28 cellular contexts compared by ENCODE assay signal in genomic region chr22:40718250-40719204, GRCh38. TPM values are rescaled to one million over a fixed set of nuclear protein-coding genes. Genes with fewer than 3 reads are reported as not detected.
DNase-seq lines count a peak whose midpoint lies in the region; ATAC-seq, FAIRE-seq and TF ChIP-seq lines count a peak whose summit lies in the region.
"Had no signal": no experiment of that assay in that cellular context is flagged by ENCODE, and none has a peak within 500 bp of the region (broad histone marks: within the 10 kb centered on the region; RNA-seq: fewer than 3 reads in every experiment).

No MANE protein-coding gene starts in this region.

- H3K9me3 ChIP-seq in HepG2 (ENCODE audit: low read length) (no peaks in the 10 kb centered on the region), right lobe of liver (no peaks in the 10 kb centered on the region), H1 (ENCODE audit: insufficient read depth in 2 of 2, low read depth in 1 of 2, low read length in 1 of 2) (no peaks in the 10 kb centered on the region), upper lobe of left lung (no peaks in the 10 kb centered on the region)
- H3K9me3 ChIP-seq: left ventricle myocardium inferior, tibial nerve had no signal

- H3K27me3 ChIP-seq in HepG2 (ENCODE audit: control insufficient read depth in 1 of 2, insufficient read depth in 2 of 2, low read length in 2 of 2) (peaks cover 0 to 4% of the 10 kb centered on the region in 2 experiments; a peak in 2 of 5 replicates), right lobe of liver (no peaks in the 10 kb centered on the region), H1 (replicated peaks in 1 of 4; ENCODE audit: control insufficient read depth in 3 of 4, extremely low read depth in 1 of 4, insufficient read depth in 3 of 4, low read length in 3 of 4) (no peaks in the 10 kb centered on the region), upper lobe of left lung (no peaks in the 10 kb centered on the region)
- H3K27me3 ChIP-seq: tibial nerve had no signal

- H2BK120ac ChIP-seq in H1 (replicated peaks; ENCODE audit: low read depth, low read length): no peak overlapping the region

- H3K9ac ChIP-seq in HepG2 (ENCODE audit: insufficient read depth, low read depth, low read length): no peak overlapping the region
- no peak overlapping the region for H3K9ac ChIP-seq in H1 (replicated peaks in 1 of 4; ENCODE audit: extremely low read depth in 1 of 4, low read depth in 3 of 4, low read length in 3 of 4)

- H3K18ac ChIP-seq in H1 (ENCODE audit: extremely low read depth, low read length): no peak overlapping the region

- H3K79me2 ChIP-seq in HepG2 (ENCODE audit: insufficient read depth, low read length): no peaks in the 10 kb centered on the region
- H3K79me2 ChIP-seq in H1 (ENCODE audit: control insufficient read depth in 1 of 2, insufficient read depth in 2 of 2, low read length in 2 of 2): no peaks in the 10 kb centered on the region

- TF ChIP-seq CTCF in HepG2 (CRISPR knock-in tag; IDR thresholded peaks at IDR 0.05): no peak
- TF ChIP-seq CTCF in right lobe of liver (IDR thresholded peaks at IDR 0.05): no peak
- no peak for TF ChIP-seq CTCF in H1 (IDR thresholded peaks at IDR 0.05; ENCODE audit: control extremely low read depth in 1 of 3, insufficient read depth in 1 of 3, low read depth in 1 of 3, low read length in 3 of 3)
- no peak for TF ChIP-seq CTCF in upper lobe of left lung (IDR thresholded peaks at IDR 0.05)

- intact Hi-C loops in HepG2 (cut with micrococcal nuclease; ENCODE audit: unreplicated experiment) (loop anchor here (5.0 kb wide), 1 partner anchor 36 kb away; no protein-coding TSS in a partner anchor), right lobe of liver (cut with DNase I) (no loop called here)

- no peak overlapping the region for H3K4me2 ChIP-seq in HepG2 (ENCODE audit: low read depth, low read length)
- no peak overlapping the region for H3K4me2 ChIP-seq in H1 (ENCODE audit: insufficient read depth in 1 of 2, low read depth in 2 of 2, low read length in 2 of 2)

- DNase-seq in HepG2 (ENCODE audit: low spot score) (no peak), right lobe of liver (no peak), NCI-H2196 (lab: John Stamatoyannopoulos, UW; ENCODE audit: unreplicated experiment) (peak; percentile 26), H1 (ENCODE audit: low read depth in 1 of 2, low spot score in 2 of 2) (no peak), upper lobe of left lung (no peak), HUDEP-2 (lab: John Stamatoyannopoulos, UW; ENCODE audit: unreplicated experiment in 76 of 76) (no peak), NCI-H510A treated with DMSO at 0.1 percent for 48 hours (lab: John Stamatoyannopoulos, UW) (no peak), EL (no peak)
- DNase-seq: activated CD4-positive, alpha-beta T cell treated with anti-CD3 and anti-CD28 coated beads, Interleukin-2, amount 10 ng/mL, durations not matched to agents 24 days and 14 days; activated naive CD4-positive, alpha-beta T cell treated with anti-CD3 and anti-CD28 coated beads, Interleukin-2, amount 10 ng/mL, durations not matched to agents 7 days and 5 days; amygdala; effector CD8-positive, alpha-beta T cell; GF-D8; left ventricle myocardium inferior; naive B cell; NCI-H1105; NCI-H2081; NCI-H526; nucleus accumbens; SW 1271; T1000; WERI-Rb-1 had no signal

- H4K5ac ChIP-seq in H1 (ENCODE audit: insufficient read length, low read depth, low read length): no peak overlapping the region

- TF ChIP-seq POLR2A in HepG2 (IDR thresholded peaks at IDR 0.05; ENCODE audit: insufficient read depth in 1 of 2, low read depth in 2 of 2, low read length in 2 of 2): no peak
- TF ChIP-seq POLR2A in right lobe of liver (IDR thresholded peaks at IDR 0.05): no peak
- TF ChIP-seq POLR2A in H1 (IDR thresholded peaks at IDR 0.05; ENCODE audit: control extremely low read depth in 1 of 2, low read depth in 2 of 2, low read length in 2 of 2): no peak
- TF ChIP-seq POLR2A in upper lobe of left lung (IDR thresholded peaks at IDR 0.05): no peak

- 0 out of 2 replicates have a peak overlapping the region, but pooled peaks have one; percentile 0 for H2BK12ac ChIP-seq in H1 (ENCODE audit: low read depth, low read length)

- H3K36me3 ChIP-seq in HepG2 (replicated peaks in 1 of 2; ENCODE audit: control insufficient read depth in 1 of 2, insufficient read depth in 2 of 2, low read length in 2 of 2) (no peaks in the 10 kb centered on the region), right lobe of liver (no peaks in the 10 kb centered on the region), H1 (ENCODE audit: control insufficient read depth in 2 of 4, insufficient read depth in 4 of 4, low read length in 3 of 4) (no peaks in the 10 kb centered on the region; a peak in 1 of 8 replicates), upper lobe of left lung (no peaks in the 10 kb centered on the region)
- H3K36me3 ChIP-seq: left ventricle myocardium inferior, tibial nerve, WERI-Rb-1 had no signal

- H3K56ac ChIP-seq in H1 (replicated peaks; ENCODE audit: insufficient read length, low read depth, low read length): no peak overlapping the region

- CTCF ChIA-PET in HepG2 (lab: Yijun Ruan, JAX; ENCODE audit: low intra/inter-chr PET ratio, low total read pairs): no interaction called here
- CTCF ChIA-PET in H1 (lab: Charles Lee; ENCODE audit: partially characterized antibody): interaction anchor here (1.9 to 3.1 kb wide), 2 partner anchors 10 to 36 kb away, joined by 6 to 9 read pairs; no protein-coding TSS in a partner anchor

- no peak overlapping the region for H3K14ac ChIP-seq in H1 (ENCODE audit: insufficient read length)

- no peak overlapping the region for H4K91ac ChIP-seq in H1 (replicated peaks; ENCODE audit: insufficient read length, low read length)

- no peak overlapping the region for H2AFZ ChIP-seq in HepG2 (ENCODE audit: low read length)
- H2AFZ ChIP-seq in H1 (ENCODE audit: low read length): no peak overlapping the region

- no peak overlapping the region for H3K23ac ChIP-seq in H1 (ENCODE audit: insufficient read length)

- no TSS peak for BruUV-seq in HepG2 (replicated peaks; lab: Mats Ljungman, UMichigan)

- in situ Hi-C loops in HepG2 (cut with HindIII; ENCODE audit: extremely low pct_ligation_motif_present, low pct_unique_long_range_greater_than_20kb): no loop called here

- no peak overlapping the region; the same call in 1 of the 2 replicates for H2BK15ac ChIP-seq in H1 (ENCODE audit: low read length)

- FAIRE-seq in HepG2 (lab: Jason Lieb, UNC) (no peak), H1 (lab: Jason Lieb, UNC) (no peak)
- FAIRE-seq: colon, GM18507 had no signal

- no peak overlapping the region for H2BK20ac ChIP-seq in H1 (ENCODE audit: low read length)

- no peak overlapping the region for H4K8ac ChIP-seq in H1 (ENCODE audit: extremely low read depth, insufficient read depth, low read length)

- 71% methylated on average over 9 of the region's 9 CpGs for WGBS in HepG2 (ENCODE audit: low lambda C conversion rate)
- WGBS in right lobe of liver (ENCODE audit: insufficient coverage, low coverage, low lambda C conversion rate, missing lambda C conversion rate): 80% methylated on average over 9 of the region's 9 CpGs
- WGBS in H1 (ENCODE audit: extremely low coverage in 1 of 2, insufficient coverage in 1 of 2, insufficient read length in 1 of 2, insufficient replicate concordance in 2 of 2, low coverage in 1 of 2, low lambda C conversion rate in 2 of 2, missing lambda C conversion rate in 1 of 2), 2 experiments: 93% methylated on average over 9 of the region's 9 CpGs; no CpG with 5 or more reads in 1 of the 2 experiments
- WGBS in upper lobe of left lung, 2 donors: 78 to 85% methylated on average over 9 of the region's 9 CpGs

- no peaks in the 10 kb centered on the region for H3K79me1 ChIP-seq in H1 (ENCODE audit: low read depth, low read length)

- no peak overlapping the region for H2BK5ac ChIP-seq in H1 (ENCODE audit: low read depth, low read length)

- POLR2A ChIA-PET in HepG2 (lab: Yijun Ruan, JAX): no interaction called here
- POLR2A ChIA-PET in H1 (lab: Charles Lee; ENCODE audit: partially characterized antibody): interaction anchor here (0.6 to 1.3 kb wide), 2 partner anchors 9 to 36 kb away, joined by 3 read pairs; no protein-coding TSS in a partner anchor

- H3K4me1 ChIP-seq in HepG2 (ENCODE audit: insufficient read depth, low read length): peaks cover 54% of the 10 kb centered on the region
- peaks cover 0 to 8% (median 0%) of the 10 kb centered on the region in 4 donors for H3K4me1 ChIP-seq in right lobe of liver
- H3K4me1 ChIP-seq in H1 (replicated peaks in 1 of 4; ENCODE audit: control insufficient read depth in 3 of 4, insufficient read depth in 4 of 4, low read length in 3 of 4): peaks cover 2 to 16% (median 13%) of the 10 kb centered on the region in 4 experiments; a peak in 6 of 7 replicates
- peaks cover 0 to 3% (median 0%) of the 10 kb centered on the region in 4 donors for H3K4me1 ChIP-seq in upper lobe of left lung

- H3K27ac ChIP-seq in HepG2 (ENCODE audit: extremely low read length, insufficient read depth, low read length): no peak overlapping the region
- no peak overlapping the region for H3K27ac ChIP-seq in right lobe of liver
- H3K27ac ChIP-seq in H1 (ENCODE audit: low read depth, low read length): no peak overlapping the region
- no peak overlapping the region for H3K27ac ChIP-seq in upper lobe of left lung
- H3K27ac ChIP-seq: epithelial cell of prostate, HL-60, left ventricle myocardium inferior, skin epidermis, tibial nerve, WERI-Rb-1 had no signal

- no peak for TF ChIP-seq EP300 in HepG2 (IDR thresholded peaks at IDR 0.05; ENCODE audit: low read depth in 2 of 2, low read length in 2 of 2)
- TF ChIP-seq EP300 in HepG2 (CRISPR knock-in tag; IDR thresholded peaks at IDR 0.05; ENCODE audit: borderline replicate concordance): no peak
- TF ChIP-seq EP300 in H1 (IDR thresholded peaks at IDR 0.05; ENCODE audit: borderline replicate concordance in 1 of 2, low read depth in 2 of 2, low read length in 2 of 2): no peak
- no peak for TF ChIP-seq EP300 in upper lobe of left lung (IDR thresholded peaks at IDR 0.05)

- no peaks in the 10 kb centered on the region for H3K23me2 ChIP-seq in H1 (ENCODE audit: low read depth, low read length)

- H2AK5ac ChIP-seq in H1 (ENCODE audit: low read depth, low read length): no peak overlapping the region

- TF ChIP-seq RAD21 in HepG2 (CRISPR knock-in tag; IDR thresholded peaks at IDR 0.05) (no peak), H1 (IDR thresholded peaks at IDR 0.05 in 1 of 2, conservative IDR thresholded peaks at IDR 0.05 in 1 of 2; ENCODE audit: low read depth in 2 of 2, low read length in 2 of 2) (no peak)

- ATAC-seq in HepG2 (no peak), right lobe of liver (no peak), upper lobe of left lung (ENCODE audit: low FRiP score in 2 of 2) (no peak)

- H3K4ac ChIP-seq in H1 (replicated peaks; ENCODE audit: insufficient read length, low read depth, low read length): no peak overlapping the region

- H3K4me3 ChIP-seq in HepG2 (replicated peaks in 1 of 3; ENCODE audit: insufficient read depth in 1 of 3, low read depth in 2 of 3, low read length in 3 of 3): no peak overlapping the region
- no peak overlapping the region for H3K4me3 ChIP-seq in right lobe of liver
- no peak overlapping the region for H3K4me3 ChIP-seq in H1 (ENCODE audit: extremely low read depth in 1 of 4, insufficient read depth in 2 of 4, low read depth in 3 of 4, low read length in 4 of 4)
- no peak overlapping the region for H3K4me3 ChIP-seq in upper lobe of left lung
- H3K4me3 ChIP-seq: left ventricle myocardium inferior, skin epidermis, tibial nerve had no signal

- no peaks in the 10 kb centered on the region for H4K20me1 ChIP-seq in HepG2 (ENCODE audit: insufficient read depth, low read length)
- H4K20me1 ChIP-seq in H1 (replicated peaks in 1 of 2; ENCODE audit: control insufficient read depth in 1 of 2, insufficient read depth in 2 of 2, low read length in 2 of 2): no peaks in the 10 kb centered on the region

RNA-seq across cellular contexts. Expression of gene MCHR1, which starts 39.2 kb away (rescaled TPM):
- total RNA-seq in HepG2 (2016; rRNA removed; fragmentation: Illumina TruSeq; extraction: Trizol) (0.28 and 0.40 TPM in 2 replicates), right lobe of liver (1 to 10 TPM; 1.1 to 3.7 (median 1.9) TPM), upper lobe of left lung (under 1 TPM in 1 of 6 donors, not detected in 5; 1.00 TPM)
- total RNA-seq in HepG2 (2016; cell fraction: cytosol; rRNA removed; fragmentation: Illumina TruSeq; extraction: Trizol; ENCODE audit: low read depth): 0.09 and 0.20 TPM in 2 replicates
- 0.25 and 0.35 TPM in 2 replicates for total RNA-seq in HepG2 (2016; cell fraction: insoluble cytoplasmic fraction; rRNA removed; fragmentation: Illumina TruSeq; extraction: Trizol)
- total RNA-seq in HepG2 (2016; cell fraction: membrane; rRNA removed; fragmentation: Illumina TruSeq; extraction: Trizol): 0.31 and 0.41 TPM in 2 replicates
- 0.28 and 0.34 TPM in 2 replicates for total RNA-seq in HepG2 (2016; cell fraction: nucleus; rRNA removed; fragmentation: Illumina TruSeq; extraction: Trizol)
- polyA plus RNA-seq in HepG2 (2011; rRNA removed) (0.42 and 0.83 TPM in 2 replicates), H1 (2011; rRNA removed) (4.6 and 7.6 TPM in 2 replicates)
- 0.38 and 0.42 TPM in 2 replicates for polyA plus RNA-seq in HepG2 (2011; cell fraction: cytosol; rRNA removed)
- polyA plus RNA-seq in HepG2 (2011; cell fraction: nucleus; rRNA removed): 0.08 and 0.24 TPM in 2 replicates
- polyA plus RNA-seq in HepG2 (2012): 0.21 and 0.59 TPM in 2 replicates
- 0.16 and 0.25 TPM in 2 replicates for polyA plus RNA-seq in HepG2 (2016; cell fraction: cytosol; fragmentation: Illumina TruSeq; extraction: Trizol; ENCODE audit: low read depth)
- 0.35 and 0.46 TPM in 2 replicates for polyA plus RNA-seq in HepG2 (2016; cell fraction: insoluble cytoplasmic fraction; fragmentation: Illumina TruSeq; extraction: Trizol; ENCODE audit: low read depth)
- 0.16 and 0.31 TPM in 2 replicates for polyA plus RNA-seq in HepG2 (2016; cell fraction: membrane; fragmentation: Illumina TruSeq; extraction: Trizol; ENCODE audit: low read depth)
- 0.25 TPM in 1 of 2 replicates, not detected in the other for polyA plus RNA-seq in HepG2 (2016; cell fraction: nucleus; fragmentation: Illumina TruSeq; extraction: Trizol; ENCODE audit: insufficient read depth, low read depth)
- polyA minus RNA-seq in HepG2 (2011; rRNA and poly(A)+ RNA removed; ENCODE audit: low replicate concordance): 2.8 TPM in 1 of 2 replicates, not detected in the other
- polyA minus RNA-seq in HepG2 (2011; cell fraction: cytosol; rRNA and poly(A)+ RNA removed): not detected in 2 replicates
- polyA minus RNA-seq in HepG2 (2011; cell fraction: nucleus; rRNA and poly(A)+ RNA removed): not detected in 2 replicates
- total RNA-seq in H1 (2021; fragmentation: NEBNext Ultra II Directional; extraction: Animal tissue kit (Norgen Biotek cat#: 25700)): 0.91 and 1.3 TPM in 2 replicates
- 3.5 TPM for polyA plus RNA-seq in H1 (2011; cell fraction: cytosol; rRNA removed)
- 3.8 TPM for polyA plus RNA-seq in H1 (2011; cell fraction: nucleus; rRNA removed)
- 1.8 to 3.7 TPM (median 2.5 TPM) in 4 replicates for polyA plus RNA-seq in H1 (2012, experiment 1 of 2)
- 2.9 TPM for polyA plus RNA-seq in H1 (2012, experiment 2 of 2)
- 1.4 TPM for polyA plus RNA-seq in H1 (2013, experiment 1 of 2)
- 1.6 TPM for polyA plus RNA-seq in H1 (2013, experiment 2 of 2)
- 11.0 and 14.1 TPM in 2 replicates for polyA minus RNA-seq in H1 (2011; rRNA and poly(A)+ RNA removed)
- polyA minus RNA-seq in H1 (2011; cell fraction: cytosol; rRNA and poly(A)+ RNA removed): 2.1 TPM
- 2.4 TPM for polyA minus RNA-seq in H1 (2011; cell fraction: nucleus; rRNA and poly(A)+ RNA removed)
- total RNA-seq: activated CD4-positive, alpha-beta T cell treated with anti-CD3 and anti-CD28 coated beads, Interleukin-2, amount 10 ng/mL, durations not matched to agents 24 days and 14 days had no signal
